ENCODE assay signal across 8 cellular contexts in the genomic region with DNA sequence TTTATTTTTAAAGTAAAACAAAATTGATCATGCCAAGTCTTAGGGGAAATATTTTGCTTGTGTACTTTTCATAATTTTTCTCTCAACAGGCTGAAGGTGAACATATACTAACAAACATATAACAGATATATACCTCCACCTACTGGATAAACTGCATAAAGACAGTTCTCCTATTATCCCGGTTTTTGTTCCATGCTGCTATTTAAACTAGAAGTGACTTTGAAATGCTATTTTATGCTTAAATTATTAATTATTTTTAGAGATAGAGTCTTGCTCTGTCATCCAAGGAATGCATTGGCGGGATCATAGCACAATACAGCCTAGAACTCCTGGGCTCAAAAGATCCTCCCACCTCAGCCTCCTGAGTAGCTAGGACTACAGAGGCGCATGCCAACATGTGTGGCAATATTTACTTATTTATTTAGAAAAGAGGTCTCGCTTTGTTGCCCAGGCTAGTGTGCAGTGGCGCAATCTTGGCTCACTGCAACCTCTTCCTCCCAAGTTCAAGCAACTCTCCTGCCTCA. TPM values are rescaled to one million over a fixed set of nuclear protein-coding genes. Genes with fewer than 3 reads are reported as not detected.
DNase-seq lines count a peak whose midpoint lies in the region; ATAC-seq and TF ChIP-seq lines count a peak whose summit lies in the region.

No MANE protein-coding gene starts in this region.

- H3K4me2 ChIP-seq in fibroblast of lung (ENCODE audit: extremely low read depth, insufficient read depth, low read length) = no peak overlapping the region

- no peak for TF ChIP-seq POLR2A in Peyer's patch (IDR thresholded peaks at IDR 0.05)

- no peak overlapping the region for H3K27ac ChIP-seq in A673 (ENCODE audit: low read depth, low read length, poor library complexity, severe bottlenecking)
- H3K27ac ChIP-seq in Peyer's patch = no peak overlapping the region
- no peak overlapping the region for H3K27ac ChIP-seq in fibroblast of lung (ENCODE audit: insufficient read depth, low read length)

- CTCF ChIA-PET in A673 (lab: Charles Lee) = interaction anchor here (1.3 to 2.8 kb wide), 2 partner anchors 211 to 216 kb away, joined by 3 to 9 read pairs; no protein-coding TSS in a partner anchor

- peaks cover 2% of the 10 kb centered on the region for H3K79me2 ChIP-seq in fibroblast of lung (ENCODE audit: control insufficient read depth, insufficient read depth, low read length)

- H4K20me1 ChIP-seq in fibroblast of lung (ENCODE audit: control insufficient read depth, extremely low read depth, insufficient read depth, low read length) = no peaks in the 10 kb centered on the region

- H3K36me3 ChIP-seq in A673 (ENCODE audit: insufficient read depth, low read length, poor library complexity, severe bottlenecking) (peaks cover 11% of the 10 kb centered on the region), Peyer's patch (no peaks in the 10 kb centered on the region), fibroblast of lung (ENCODE audit: control insufficient read depth, insufficient read depth, low read length) (peaks cover 3% of the 10 kb centered on the region)

- no peak overlapping the region for H3K4me3 ChIP-seq in A673 (ENCODE audit: low read depth, low read length, poor library complexity, severe bottlenecking)
- H3K4me3 ChIP-seq in Peyer's patch = no peak overlapping the region
- no peak overlapping the region for H3K4me3 ChIP-seq in fibroblast of lung (replicated peaks in 1 of 4; ENCODE audit: control extremely low read depth in 1 of 4, insufficient read depth in 1 of 4, low read depth in 3 of 4, low read length in 4 of 4)

- H3K9me3 ChIP-seq in A673 (ENCODE audit: low read depth, low read length, poor library complexity, severe bottlenecking) = no peaks in the 10 kb centered on the region
- H3K9me3 ChIP-seq in Peyer's patch = no peaks in the 10 kb centered on the region
- no peaks in the 10 kb centered on the region for H3K9me3 ChIP-seq in fibroblast of lung (ENCODE audit: control insufficient read depth, insufficient read depth, low read depth, low read length)

- BruUV-seq in A673 (replicated peaks; lab: Mats Ljungman, UMichigan) = no TSS peak

- TF ChIP-seq CTCF in A673 (conservative IDR thresholded peaks at IDR 0.05; ENCODE audit: low read depth, low read length) = peak; percentile 74
- TF ChIP-seq CTCF in Peyer's patch (IDR thresholded peaks at IDR 0.05) = peak in 5 of 6 experiments; percentile 21 to 62 (median 59)
- TF ChIP-seq CTCF in fibroblast of lung (conservative IDR thresholded peaks at IDR 0.05 in 1 of 2, IDR thresholded peaks at IDR 0.05 in 1 of 2; ENCODE audit: low read depth in 1 of 2, low read length in 2 of 2) = peak; percentile 4 to 51

- no peaks in the 10 kb centered on the region for H3K27me3 ChIP-seq in A673 (replicated peaks; ENCODE audit: insufficient read depth, low read depth, low read length, poor library complexity)
- H3K27me3 ChIP-seq in Peyer's patch = no peaks in the 10 kb centered on the region
- H3K27me3 ChIP-seq in fibroblast of lung (ENCODE audit: control insufficient read depth, insufficient read depth, low read length) = no peaks in the 10 kb centered on the region

- peak; percentile 52 for DNase-seq in A673 (ENCODE audit: low spot score)
- DNase-seq in Peyer's patch = no peak
- peak; percentile 23 to 66 for DNase-seq in fibroblast of lung (ENCODE audit: low read depth in 2 of 2)
- peak; percentile 67 for DNase-seq in renal cortical epithelial cell (ENCODE audit: low read depth)
- no peak for DNase-seq in activated naive CD4-positive, alpha-beta T cell treated with Interleukin-2 at 50 U/mL for 16 hours

- intact Hi-C loops in A673 (cut with micrococcal nuclease; ENCODE audit: unreplicated experiment) = loop anchor here (1.0 to 10.0 kb wide), 3 partner anchors 216 to 778 kb away; partner anchors contain the start of gene GABRR3

- no peak overlapping the region for H2AFZ ChIP-seq in fibroblast of lung (ENCODE audit: low read length)

- H3K4me1 ChIP-seq in A673 (ENCODE audit: insufficient read depth, low read length, poor library complexity, severe bottlenecking) (peaks cover 4% of the 10 kb centered on the region), Peyer's patch (no peaks in the 10 kb centered on the region), fibroblast of lung (ENCODE audit: control insufficient read depth, extremely low read depth, insufficient read depth, low read length) (peaks cover 5% of the 10 kb centered on the region)

- peak; percentile 42 for ATAC-seq in GM18498 (IDR thresholded peaks at IDR 0.05; ENCODE audit: unreplicated experiment)
- peak; percentile 36 for ATAC-seq in HG03565 (IDR thresholded peaks at IDR 0.05; ENCODE audit: unreplicated experiment)
- ATAC-seq in HG03159 (IDR thresholded peaks at IDR 0.05; ENCODE audit: unreplicated experiment) = no peak

- POLR2A ChIA-PET in A673 (lab: Charles Lee; ENCODE audit: low non-redundant PET) = no interaction called here

- no peak overlapping the region for H3K9ac ChIP-seq in fibroblast of lung (ENCODE audit: insufficient read depth, low read length)

RNA-seq across cellular contexts. Expression of gene ST3GAL6, which starts 49.8 kb away (rescaled TPM):
- total RNA-seq in A673 (2021) (4.8 and 8.2 TPM in 2 replicates), Peyer's patch (1 to 10 TPM; 1.6 to 6.6 (median 2.5) TPM), fibroblast of lung (2.6 and 4.1 TPM in 2 replicates), renal cortical epithelial cell (1.4 and 3.1 TPM in 2 replicates)
- 1.7 TPM in 2 replicates for polyA plus RNA-seq in fibroblast of lung
- polyA plus RNA-seq in fibroblast of lung (2012) = 0.48 and 1.1 TPM in 2 replicates
- not detected in 2 replicates for polyA minus RNA-seq in fibroblast of lung (ENCODE audit: low replicate concordance)

Comparison
In these comparisons a context has a peak if more than half of its experiments do, and no peak if none do; other contexts are left out.
1. DNase-seq: peak in A673 (single experiment), fibroblast of lung (2 of 2) and renal cortical epithelial cell (single experiment); none in Peyer's patch (0 of 3) and activated naive CD4-positive, alpha-beta T cell treated with Interleukin-2 at 50 U/mL for 16 hours (single experiment).
2. Peak in every context shown above with its lines, with median percentiles within 50 percentile points of each other: CTCF ChIP-seq.